ENCODE assay signal across 31 cellular contexts in the genomic region with DNA sequence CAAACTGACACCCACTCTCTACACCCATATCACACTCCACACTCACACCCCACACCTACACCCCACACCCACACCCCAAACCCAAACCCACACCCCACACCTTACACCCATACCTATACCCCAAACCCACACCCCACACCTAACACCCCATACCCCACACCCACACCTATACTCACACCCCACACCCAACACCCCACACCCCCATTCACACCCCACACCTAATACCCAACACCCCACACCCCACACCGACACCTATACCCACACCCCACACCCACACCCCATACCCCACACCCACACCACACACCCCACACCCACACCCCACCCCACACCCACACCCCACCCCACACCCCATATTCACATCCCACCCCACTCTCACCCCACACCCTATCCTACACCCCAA.
"Had no signal": no experiment of that assay in that cellular context is flagged by ENCODE, and none has a peak within 500 bp of the region (broad histone marks: within the 10 kb centered on the region; RNA-seq: fewer than 3 reads in every experiment).

No MANE protein-coding gene starts in this region.

- H3K27ac ChIP-seq: brain microvascular endothelial cell, colonic mucosa, esophagus muscularis mucosa, foreskin keratinocyte, gastrocnemius medialis, WERI-Rb-1 had no signal

- DNase-seq: activated B cell treated with CpG ODN at 0.5 μM for 24 hours; activated CD4-positive, alpha-beta T cell treated with anti-CD3 and anti-CD28 coated beads for 48 hours; activated CD4-positive, alpha-beta T cell treated with anti-CD3 and anti-CD28 coated beads, Interleukin-2, amount 50 U/mL, for 1 hour; activated CD4-positive, alpha-beta T cell treated with anti-CD3 and anti-CD28 coated beads, Interleukin-2, amount 50 U/mL, for 48 hours; activated CD8-positive, alpha-beta memory T cell treated with anti-CD3 and anti-CD28 coated beads for 24 hours; activated CD8-positive, alpha-beta T cell treated with anti-CD3 and anti-CD28 coated beads for 36 hours; activated effector memory CD4-positive, alpha-beta T cell treated with Interleukin-2 at 50 U/mL for 16 hours; activated naive CD4-positive, alpha-beta T cell treated with anti-CD3 and anti-CD28 coated beads, Interleukin-2, amount 50 U/mL, for 16 hours; activated naive CD4-positive, alpha-beta T cell treated with Interleukin-2 at 50 U/mL for 16 hours; activated T-cell treated with anti-CD3 and anti-CD28 coated beads, Interleukin-2, amount 50 U/mL, for 4 hours; amniotic stem cell; anterior cingulate cortex; brain microvascular endothelial cell; cerebellar nuclear complex; colonic mucosa; effector CD8-positive, alpha-beta T cell; endodermal cell; foreskin keratinocyte; gastrocnemius medialis; glutamatergic neuron; T-helper 1 cell; T-helper 17 cell; T1000; WERI-Rb-1 had no signal

- H3K4me3 ChIP-seq: colonic mucosa, esophagus muscularis mucosa, gastrocnemius medialis had no signal

- H3K9me3 ChIP-seq: colonic mucosa, esophagus muscularis mucosa, gastrocnemius medialis had no signal

- H3K27me3 ChIP-seq: brain microvascular endothelial cell, colonic mucosa, esophagus muscularis mucosa, foreskin keratinocyte, gastrocnemius medialis had no signal

- ATAC-seq: activated CD4-positive, CD25-positive, alpha-beta regulatory T cell treated with anti-CD3 and anti-CD28 coated beads, Interleukin-2, amount 50 U/mL, for 24 hours; activated CD8-positive, alpha-beta T cell treated with anti-CD3 and anti-CD28 coated beads for 36 hours; activated T-cell treated with anti-CD3 and anti-CD28 coated beads, Interleukin-2, amount 50 U/mL, for 4 hours; activated T-helper 17 cell treated with anti-CD3 and anti-CD28 coated beads, Interleukin-2, amount 50 U/mL, for 72 hours; foreskin keratinocyte; gastrocnemius medialis had no signal

- FAIRE-seq: astrocyte, bronchial epithelial cell had no signal

- H3K4me1 ChIP-seq: colonic mucosa, foreskin keratinocyte had no signal

- H3K27me3 Mint-ChIP-seq: activated B cell treated with CpG ODN at 0.5 μM for 24 hours; activated CD8-positive, alpha-beta T cell treated with anti-CD3 and anti-CD28 coated beads for 36 hours; activated naive CD8-positive, alpha-beta T cell; activated T-helper 17 cell treated with anti-CD3 and anti-CD28 coated beads, Interleukin-2, amount 50 U/mL, for 72 hours; T-helper 17 cell had no signal

- H3K9me3 Mint-ChIP-seq: activated B cell treated with CpG ODN at 0.5 μM for 24 hours; activated CD8-positive, alpha-beta T cell treated with anti-CD3 and anti-CD28 coated beads for 36 hours; activated T-cell treated with anti-CD3 and anti-CD28 coated beads, Interleukin-2, amount 50 U/mL, for 4 hours; activated T-helper 17 cell treated with anti-CD3 and anti-CD28 coated beads, Interleukin-2, amount 50 U/mL, for 72 hours; endodermal cell; T-helper 2 cell treated with Interferon-gamma antibody and Interleukin-4, amounts not matched to agents 5 μg/mL and 100 μg/mL, for 36 hours had no signal

- H3K36me3 ChIP-seq: colonic mucosa had no signal

- H3K27ac Mint-ChIP-seq: activated B cell treated with CpG ODN at 0.5 μM for 24 hours; activated naive CD8-positive, alpha-beta T cell; endodermal cell; T-helper 17 cell had no signal

- H3K4me3 Mint-ChIP-seq: activated B cell treated with CpG ODN at 0.5 μM for 24 hours; activated CD8-positive, alpha-beta T cell treated with anti-CD3 and anti-CD28 coated beads for 36 hours; activated naive CD8-positive, alpha-beta T cell; activated T-cell treated with anti-CD3 and anti-CD28 coated beads, Interleukin-2, amount 50 U/mL, for 4 hours; activated T-helper 17 cell treated with anti-CD3 and anti-CD28 coated beads, Interleukin-2, amount 50 U/mL, for 72 hours; endodermal cell; T-helper 17 cell; T-helper 2 cell treated with Interferon-gamma antibody and Interleukin-4, amounts not matched to agents 5 μg/mL and 100 μg/mL, for 36 hours had no signal

- H3K4me1 Mint-ChIP-seq: activated T-helper 17 cell treated with anti-CD3 and anti-CD28 coated beads, Interleukin-2, amount 50 U/mL, for 72 hours had no signal
